34 cellular contexts compared by ENCODE assay signal in genomic region chr6:9890893-9891292, GRCh38.
"Had no signal": no experiment of that assay in that cellular context is flagged by ENCODE, and none has a peak within 500 bp of the region (broad histone marks: within the 10 kb centered on the region; RNA-seq: fewer than 3 reads in every experiment).

No MANE protein-coding gene starts in this region.

- H3K36me3 ChIP-seq: MG63 had no signal

- H3K4me3 ChIP-seq: MG63 had no signal

- DNase-seq: Karpas-422, Kasumi-1, MG63, MM.1S, MV-4-11, NCI-H1048, NCI-H1092, NCI-H1092 treated with DMSO at 0.1 percent for 48 hours, NCI-H1105, NCI-H1105 treated with DMSO at 0.1 percent for 48 hours, NCI-H1417, NCI-H1417 treated with DMSO at 0.1 percent for 48 hours, NCI-H1436, NCI-H1436 treated with DMSO at 0.1 percent for 48 hours, NCI-H146, NCI-H1694, NCI-H1694 treated with DMSO at 0.1 percent for 48 hours, NCI-H187, NCI-H187 treated with DMSO at 0.1 percent for 48 hours, NCI-H1930, NCI-H2029, NCI-H2029 treated with DMSO at 0.1 percent for 48 hours, NCI-H2081, NCI-H2081 treated with DMSO at 0.1 percent for 48 hours, NCI-H2107, NCI-H2171, NCI-H2171 treated with DMSO at 0.1 percent for 48 hours, NCI-H2227 treated with DMSO at 0.1 percent for 48 hours, NCI-H226, NCI-H345, NCI-H446, NCI-H446 treated with DMSO at 0.1 percent for 48 hours, NCI-H510A had no signal

- H3K9me3 ChIP-seq: MG63 had no signal

- H3K27ac ChIP-seq: KMS-11 had no signal
